21 cellular contexts compared by ENCODE assay signal in the genomic region with DNA sequence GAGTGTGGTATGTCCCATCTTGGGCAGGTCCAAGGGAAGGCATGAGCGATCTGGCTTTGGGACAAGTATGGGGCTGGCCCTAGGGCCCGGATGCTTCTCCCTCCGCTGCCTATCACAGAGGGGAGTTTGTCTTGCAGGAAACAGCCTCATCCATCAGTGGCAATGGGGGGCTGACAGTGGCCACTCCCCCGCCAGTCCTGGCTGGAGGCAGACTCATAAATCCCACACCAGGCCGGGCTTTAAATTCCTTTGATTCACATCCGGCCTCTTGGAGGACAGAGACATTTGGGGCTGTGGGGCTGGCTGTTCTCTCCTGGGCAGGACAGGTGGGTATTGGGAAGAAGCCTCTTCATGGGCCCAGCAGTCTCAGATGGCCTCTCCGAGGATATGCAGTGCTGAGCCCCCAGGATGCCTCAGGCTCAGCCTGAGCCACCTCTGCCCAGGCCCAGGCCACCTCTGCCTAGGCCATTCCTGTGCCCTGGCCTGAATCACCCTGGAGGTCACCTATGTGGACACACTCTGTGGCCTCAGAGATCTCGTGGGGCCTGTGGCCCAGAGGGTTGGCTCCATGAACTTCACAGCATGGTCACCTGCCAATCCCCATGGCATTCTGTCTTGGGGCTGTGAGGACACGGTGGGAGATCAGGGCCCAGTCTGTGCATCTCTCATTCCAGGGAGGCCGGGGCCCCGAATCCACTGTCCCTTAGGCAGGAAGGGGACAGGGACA.
A peak's percentile ranks its signal among the peaks of the same experiment; 100 is the strongest.
DNase-seq lines count a peak whose midpoint lies in the region; ATAC-seq and TF ChIP-seq lines count a peak whose summit lies in the region.
"Had no signal": no experiment of that assay in that cellular context is flagged by ENCODE, and none has a peak within 500 bp of the region (broad histone marks: within the 10 kb centered on the region; RNA-seq: fewer than 3 reads in every experiment).

No MANE protein-coding gene starts in this region.

- H3K4me3 Mint-ChIP-seq in endodermal cell (no peak overlapping the region), nephron (no peak overlapping the region)
- H3K4me3 Mint-ChIP-seq: stimulated activated naive CD8-positive, alpha-beta T cell treated with anti-CD3 and anti-CD28 coated beads, Interleukin-15, Interleukin-2, amounts not matched to agents 100 ng/mL and 50 ng/mL, for 24 hours; WTC11 had no signal

- H3K4me1 Mint-ChIP-seq in endodermal cell, result peaks cover 2% of the 10 kb centered on the region
- peaks cover 6% of the 10 kb centered on the region for H3K4me1 Mint-ChIP-seq in nephron

- CTCF ChIA-PET in A673 (lab: Charles Lee), result no interaction called here

- POLR2A ChIA-PET in A673 (lab: Charles Lee; ENCODE audit: low non-redundant PET), result no interaction called here

- H3K4me3 ChIP-seq in A673 (ENCODE audit: low read depth, low read length, poor library complexity, severe bottlenecking), result no peak overlapping the region
- no peak overlapping the region for H3K4me3 ChIP-seq in endodermal cell (ENCODE audit: low read length)
- H3K4me3 ChIP-seq: cardiac muscle cell, heart right ventricle, tibial artery had no signal

- intact Hi-C loops in A673 (cut with micrococcal nuclease; ENCODE audit: unreplicated experiment), result no loop called here

- H3K9me3 ChIP-seq in A673 (ENCODE audit: low read depth, low read length, poor library complexity, severe bottlenecking) (no peaks in the 10 kb centered on the region), endodermal cell (ENCODE audit: control insufficient read depth, low read length) (no peaks in the 10 kb centered on the region)
- H3K9me3 ChIP-seq: heart right ventricle, tibial artery had no signal

- no peak overlapping the region for H3K27ac ChIP-seq in A673 (ENCODE audit: low read depth, low read length, poor library complexity, severe bottlenecking)
- peak overlapping the region; percentile 17 for H3K27ac ChIP-seq in endodermal cell (ENCODE audit: low read depth, low read length)
- H3K27ac ChIP-seq: C4-2B, cardiac muscle cell, heart right ventricle, tibial artery had no signal

- H3K27ac Mint-ChIP-seq in endodermal cell, result no peak overlapping the region
- peak overlapping the region; percentile 31 to 65 (median 41) for H3K27ac Mint-ChIP-seq in nephron
- H3K27ac Mint-ChIP-seq: stimulated activated naive CD8-positive, alpha-beta T cell treated with anti-CD3 and anti-CD28 coated beads, Interleukin-15, Interleukin-2, amounts not matched to agents 100 ng/mL and 50 ng/mL, for 24 hours; WTC11 had no signal

- H3K9me3 Mint-ChIP-seq in endodermal cell, result no peaks in the 10 kb centered on the region
- H3K9me3 Mint-ChIP-seq in nephron, result no peaks in the 10 kb centered on the region
- H3K9me3 Mint-ChIP-seq: stimulated activated naive CD8-positive, alpha-beta T cell treated with anti-CD3 and anti-CD28 coated beads, Interleukin-15, Interleukin-2, amounts not matched to agents 100 ng/mL and 50 ng/mL, for 24 hours; WTC11 had no signal

- 71 to 86% methylated on average over 6 to 11 of the region's 11 CpGs for WGBS in endodermal cell (ENCODE audit: insufficient coverage in 1 of 2, insufficient read length in 1 of 2), 2 experiments

- H3K4me1 ChIP-seq in A673 (ENCODE audit: insufficient read depth, low read length, poor library complexity, severe bottlenecking), result no peaks in the 10 kb centered on the region
- H3K4me1 ChIP-seq in endodermal cell (ENCODE audit: control insufficient read depth, insufficient read depth, low read length), result no peaks in the 10 kb centered on the region
- H3K4me1 ChIP-seq: heart right ventricle, tibial artery had no signal

- H3K27me3 ChIP-seq in A673 (replicated peaks; ENCODE audit: insufficient read depth, low read depth, low read length, poor library complexity) (no peaks in the 10 kb centered on the region), endodermal cell (ENCODE audit: control insufficient read depth, insufficient read depth, low read length, poor library complexity, severe bottlenecking) (no peaks in the 10 kb centered on the region)
- H3K27me3 ChIP-seq: cardiac muscle cell, heart right ventricle, tibial artery had no signal

- H3K36me3 ChIP-seq in A673 (ENCODE audit: insufficient read depth, low read length, poor library complexity, severe bottlenecking) (no peaks in the 10 kb centered on the region), endodermal cell (ENCODE audit: control insufficient read depth, insufficient read depth, low read length) (no peaks in the 10 kb centered on the region)
- H3K36me3 ChIP-seq: cardiac muscle cell, heart right ventricle, tibial artery had no signal

- DNase-seq in A673 (ENCODE audit: low spot score) (peak; percentile 19), HT1080 (ENCODE audit: low read depth) (peak; percentile 56), endodermal cell (peak; percentile 44), OCI-M1 (lab: John Stamatoyannopoulos, UW) (no peak), NOMO-1 treated with DMSO at 0.1 percent for 48 hours (lab: John Stamatoyannopoulos, UW; ENCODE audit: unreplicated experiment) (no peak)
- DNase-seq: activated CD4-positive, alpha-beta T cell treated with anti-CD3 and anti-CD28 coated beads, Interleukin-2, amount 50 U/mL, for 4 hours; activated CD8-positive, alpha-beta memory T cell treated with anti-CD3 and anti-CD28 coated beads, Interleukin-2, amount 50 U/mL, for 48 hours; dermis blood vessel endothelial cell; heart right ventricle; IMR-90; NCI-H1436 treated with DMSO at 0.1 percent for 48 hours; NCI-H526; T-helper 9 cell; tibial artery had no signal

- no peak for ATAC-seq in GM18498 (IDR thresholded peaks at IDR 0.05; ENCODE audit: unreplicated experiment)
- ATAC-seq in HG03159 (IDR thresholded peaks at IDR 0.05; ENCODE audit: unreplicated experiment), result no peak
- ATAC-seq: WTC11 had no signal

- TF ChIP-seq CTCF in A673 (conservative IDR thresholded peaks at IDR 0.05; ENCODE audit: low read depth, low read length) (no peak), endodermal cell (conservative IDR thresholded peaks at IDR 0.05) (no peak), nephron (IDR thresholded peaks at IDR 0.05; ENCODE audit: unreplicated experiment in 3 of 3) (no peak)

- H3K27me3 Mint-ChIP-seq in endodermal cell (ENCODE audit: insufficient read depth) (no peaks in the 10 kb centered on the region), nephron (ENCODE audit: low read depth) (no peaks in the 10 kb centered on the region)

- no peak overlapping the region for H3K9ac ChIP-seq in endodermal cell (ENCODE audit: extremely low read depth, low read length, poor library complexity, severe bottlenecking)

- no TSS peak for BruUV-seq in A673 (replicated peaks; lab: Mats Ljungman, UMichigan)

- no peaks in the 10 kb centered on the region for H3K36me3 Mint-ChIP-seq in endodermal cell (ENCODE audit: low read depth)
- no peaks in the 10 kb centered on the region for H3K36me3 Mint-ChIP-seq in nephron (ENCODE audit: low read depth)
- H3K36me3 Mint-ChIP-seq: WTC11 had no signal

Comparison
In these comparisons a context has a peak if more than half of its experiments do, and no peak if none do; other contexts are left out.
1. DNase-seq: peak in A673 (single experiment), HT1080 (single experiment) and endodermal cell (single experiment); none in OCI-M1 (single experiment) and NOMO-1 treated with DMSO at 0.1 percent for 48 hours (single experiment).